ENCODE assay signal across 10 cellular contexts in the genomic region with DNA sequence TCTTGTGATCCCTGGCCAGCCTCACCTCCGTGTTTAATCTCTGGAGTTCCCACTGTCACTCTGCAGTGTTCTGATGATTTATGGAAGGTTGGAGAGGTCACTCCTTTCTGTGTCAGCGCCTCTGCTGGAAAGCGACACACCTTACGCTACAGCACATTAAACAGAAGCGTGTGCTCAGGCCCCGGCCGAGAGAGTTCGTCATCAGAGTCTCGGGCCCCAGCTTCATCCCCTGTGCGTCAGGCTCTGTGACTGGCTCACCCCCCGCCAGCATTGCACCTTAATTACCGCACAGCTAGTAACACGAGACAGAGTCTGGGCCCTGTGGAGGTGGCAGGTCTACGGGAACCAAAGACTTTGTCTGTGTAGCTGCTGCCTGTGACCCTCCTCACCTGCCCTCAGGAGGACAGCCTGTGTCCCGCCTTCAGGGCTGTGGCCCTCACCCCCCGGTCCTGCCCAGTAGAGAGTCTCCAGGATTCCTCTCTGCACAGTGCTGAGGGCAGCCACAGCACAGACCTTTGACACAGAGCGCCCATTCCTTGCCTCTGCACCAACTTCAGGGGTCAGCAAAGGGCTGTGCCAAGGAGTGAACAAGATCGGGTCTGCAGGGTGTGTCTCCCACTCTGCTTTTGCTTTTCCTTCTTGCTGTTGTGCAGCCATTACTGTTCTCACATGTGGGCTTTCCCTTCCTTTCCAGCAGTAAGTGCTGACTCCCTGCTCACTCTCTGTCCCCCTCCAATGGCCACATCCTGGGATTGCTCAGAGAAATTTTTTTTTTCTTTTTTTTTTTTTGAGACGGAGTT.
A peak's percentile ranks its signal among the peaks of the same experiment; 100 is the strongest.
DNase-seq lines count a peak whose midpoint lies in the region; ATAC-seq, FAIRE-seq and TF ChIP-seq lines count a peak whose summit lies in the region.
"Had no signal": no experiment of that assay in that cellular context is flagged by ENCODE, and none has a peak within 500 bp of the region (broad histone marks: within the 10 kb centered on the region; RNA-seq: fewer than 3 reads in every experiment).

No MANE protein-coding gene starts in this region.

- H3K79me2 ChIP-seq in trophoblast cell (ENCODE audit: control insufficient read depth, insufficient read depth, low read length, poor library complexity), result peaks cover 2% of the 10 kb centered on the region

- H3K36me3 Mint-ChIP-seq in activated naive CD4-positive, alpha-beta T cell treated with anti-CD3 and anti-CD28 coated beads, Interleukin-2, amount 10 ng/mL, durations not matched to agents 7 days and 5 days, result peaks cover 11% of the 10 kb centered on the region

- H3K23ac ChIP-seq in trophoblast cell (ENCODE audit: low read length), result no peak overlapping the region

- H3K9me3 Mint-ChIP-seq in activated naive CD4-positive, alpha-beta T cell treated with anti-CD3 and anti-CD28 coated beads, Interleukin-2, amount 10 ng/mL, durations not matched to agents 7 days and 5 days, result no peaks in the 10 kb centered on the region

- no peak overlapping the region for H3K9ac ChIP-seq in trophoblast cell (ENCODE audit: low read length)

- H3K9me3 ChIP-seq in trophoblast cell (ENCODE audit: insufficient read depth, low read depth, low read length), result peaks cover 4% of the 10 kb centered on the region
- H3K9me3 ChIP-seq: breast epithelium had no signal

- no peak overlapping the region for H2BK120ac ChIP-seq in trophoblast cell (ENCODE audit: insufficient read depth, low read length, poor library complexity)

- no peak for ATAC-seq in HG03469 (IDR thresholded peaks at IDR 0.05; ENCODE audit: unreplicated experiment)

- H3K4me3 Mint-ChIP-seq in activated naive CD4-positive, alpha-beta T cell treated with anti-CD3 and anti-CD28 coated beads, Interleukin-2, amount 10 ng/mL, durations not matched to agents 7 days and 5 days, result no peak overlapping the region

- no peak overlapping the region for H4K91ac ChIP-seq in trophoblast cell (ENCODE audit: low read depth, low read length)

- H3K4me3 ChIP-seq in fibroblast of villous mesenchyme (ENCODE audit: low read depth, low read length), result no peak overlapping the region
- H3K4me3 ChIP-seq in trophoblast cell (ENCODE audit: low read depth, low read length), result no peak overlapping the region
- H3K4me3 ChIP-seq: breast epithelium had no signal

- H2BK5ac ChIP-seq in trophoblast cell (ENCODE audit: low read depth, low read length, poor library complexity), result no peak overlapping the region

- peaks cover 9 to 22% of the 10 kb centered on the region in 2 experiments for H3K4me1 ChIP-seq in trophoblast cell (ENCODE audit: control insufficient read depth in 1 of 2, insufficient read depth in 2 of 2, low read length in 2 of 2)
- H3K4me1 ChIP-seq: breast epithelium had no signal

- no CpG with 5 or more reads among the region's 19 CpGs for WGBS in trophoblast cell (ENCODE audit: extremely low coverage, insufficient coverage, insufficient read length)

- H2AFZ ChIP-seq in trophoblast cell (ENCODE audit: insufficient read depth, low read length, poor library complexity), result peak overlapping the region; percentile 23

- H3K4me2 ChIP-seq in trophoblast cell (ENCODE audit: low read length), result no peak overlapping the region

- H3K27me3 Mint-ChIP-seq in activated naive CD4-positive, alpha-beta T cell treated with anti-CD3 and anti-CD28 coated beads, Interleukin-2, amount 10 ng/mL, durations not matched to agents 7 days and 5 days, result no peaks in the 10 kb centered on the region

- H3K27me3 ChIP-seq in trophoblast cell (ENCODE audit: insufficient read depth, low read length), result no peaks in the 10 kb centered on the region
- H3K27me3 ChIP-seq: breast epithelium had no signal

- peak overlapping the region; percentile 30 for H3K14ac ChIP-seq in trophoblast cell (ENCODE audit: low read length)

- DNase-seq in activated naive CD4-positive, alpha-beta T cell treated with anti-CD3 and anti-CD28 coated beads, Interleukin-2, amount 10 ng/mL, durations not matched to agents 7 days and 5 days, result peak; percentile 28
- no peak for DNase-seq in activated naive CD4-positive, alpha-beta T cell (lab: John Stamatoyannopoulos, UW)
- DNase-seq in NCI-H1417 treated with DMSO at 0.1 percent for 48 hours (lab: John Stamatoyannopoulos, UW) (peak; percentile 14), fibroblast of villous mesenchyme (ENCODE audit: low read depth) (peak; percentile 80), trophoblast cell (peak; percentile 62 to 68), T1000 (lab: John Stamatoyannopoulos, UW) (no peak)

- no peak overlapping the region for H3K4ac ChIP-seq in trophoblast cell (ENCODE audit: low read depth, low read length)

- H4K8ac ChIP-seq in trophoblast cell (ENCODE audit: low read depth, low read length), result no peak overlapping the region

- H3K27ac ChIP-seq in trophoblast cell (ENCODE audit: low read depth, low read length), result no peak overlapping the region
- H3K27ac ChIP-seq: breast epithelium had no signal

- peaks cover 39 to 46% of the 10 kb centered on the region in 2 experiments for H3K36me3 ChIP-seq in trophoblast cell (ENCODE audit: control insufficient read depth in 1 of 2, insufficient read depth in 2 of 2, low read length in 2 of 2)

- peak; percentile 95 for FAIRE-seq in TTC549 (lab: Jason Lieb, UNC)
- FAIRE-seq: GM18507 had no signal

- peak; percentile 86 for TF ChIP-seq CTCF in fibroblast of villous mesenchyme (IDR thresholded peaks at IDR 0.05; ENCODE audit: insufficient read depth, low read depth, low read length)

- H3K79me1 ChIP-seq in trophoblast cell (ENCODE audit: low read length), result peaks cover 3% of the 10 kb centered on the region

- H3K27ac Mint-ChIP-seq in activated naive CD4-positive, alpha-beta T cell treated with anti-CD3 and anti-CD28 coated beads, Interleukin-2, amount 10 ng/mL, durations not matched to agents 7 days and 5 days, result peak overlapping the region; percentile 80

- CTCF ChIA-PET in activated naive CD4-positive, alpha-beta T cell treated with anti-CD3 and anti-CD28 coated beads, Interleukin-2, amount 10 ng/mL, durations not matched to agents 7 days and 5 days (lab: Charles Lee), result no interaction called here

- no peak overlapping the region for H2AK5ac ChIP-seq in trophoblast cell (ENCODE audit: low read length)

- H4K12ac ChIP-seq in trophoblast cell (ENCODE audit: low read depth, low read length), result peak overlapping the region; percentile 56

- H2BK12ac ChIP-seq in trophoblast cell (ENCODE audit: low read length), result no peak overlapping the region

- H3K4me1 Mint-ChIP-seq in activated naive CD4-positive, alpha-beta T cell treated with anti-CD3 and anti-CD28 coated beads, Interleukin-2, amount 10 ng/mL, durations not matched to agents 7 days and 5 days, result peaks cover 45% of the 10 kb centered on the region

- H3K18ac ChIP-seq in trophoblast cell (ENCODE audit: low read length), result no peak overlapping the region

Comparison
In these comparisons a context has a peak if more than half of its experiments do, and no peak if none do; other contexts are left out.
1. DNase-seq: peak in activated naive CD4-positive, alpha-beta T cell treated with anti-CD3 and anti-CD28 coated beads, Interleukin-2, amount 10 ng/mL, durations not matched to agents 7 days and 5 days (single experiment), NCI-H1417 treated with DMSO at 0.1 percent for 48 hours (single experiment), fibroblast of villous mesenchyme (single experiment) and trophoblast cell (2 of 2); none in activated naive CD4-positive, alpha-beta T cell (0 of 4) and T1000 (single experiment).